Comparison of ENCODE assay signal across 17 cellular contexts in the genomic region with DNA sequence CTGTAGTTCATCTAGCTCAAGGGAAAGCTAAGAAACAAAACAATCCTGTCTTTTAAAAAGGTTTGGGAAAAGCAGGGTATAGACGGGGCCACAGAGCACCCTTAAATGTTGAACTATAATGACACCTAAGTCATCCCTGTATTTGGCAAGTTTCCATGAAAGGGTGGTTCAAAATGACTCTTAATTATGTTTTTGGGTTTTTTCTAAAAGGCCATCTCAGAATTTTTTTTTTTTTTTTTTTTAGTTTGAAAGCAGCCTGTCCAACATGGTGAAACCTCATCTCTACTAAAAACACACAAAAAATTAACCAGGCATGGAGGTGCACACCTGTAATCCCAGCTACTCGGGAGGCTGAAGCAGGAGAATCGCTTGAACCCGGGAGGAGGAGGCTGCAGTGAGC. TPM values are rescaled to one million over a fixed set of nuclear protein-coding genes. Genes with fewer than 3 reads are reported as not detected.
A peak's percentile ranks its signal among the peaks of the same experiment; 100 is the strongest.
DNase-seq lines count a peak whose midpoint lies in the region; ATAC-seq and TF ChIP-seq lines count a peak whose summit lies in the region.
"Had no signal": no experiment of that assay in that cellular context is flagged by ENCODE, and none has a peak within 500 bp of the region (broad histone marks: within the 10 kb centered on the region; RNA-seq: fewer than 3 reads in every experiment).

No MANE protein-coding gene starts in this region.

- H3K27ac ChIP-seq in HEK293 (ENCODE audit: extremely low read depth, low read depth, low read length) = no peak overlapping the region

- POLR2A ChIA-PET in HEK293 (lab: Yijun Ruan, JAX) = interaction anchor here (0.7 to 1.7 kb wide), 5 partner anchors 14 to 310 kb away, joined by 3 to 7 read pairs (median 6); no protein-coding TSS in a partner anchor
- POLR2A ChIA-PET in activated CD4-positive, alpha-beta memory T cell treated with anti-CD3 and anti-CD28 coated beads for 36 hours (lab: Charles Lee) = interaction anchor here (0.7 kb wide), 1 partner anchor 847 kb away, joined by 3 read pairs; no protein-coding TSS in a partner anchor

- peaks cover 46% of the 10 kb centered on the region for H3K4me1 Mint-ChIP-seq in activated CD8-positive, alpha-beta memory T cell treated with anti-CD3 and anti-CD28 coated beads, Interleukin-2, amount 10 ng/mL, durations not matched to agents 7 days and 5 days
- peaks cover 49% of the 10 kb centered on the region for H3K4me1 Mint-ChIP-seq in activated CD4-positive, alpha-beta memory T cell treated with anti-CD3 and anti-CD28 coated beads for 36 hours (ENCODE audit: low read depth)

- H3K9me3 ChIP-seq in HEK293 (ENCODE audit: control insufficient read depth, insufficient read depth, low read depth, low read length) = no peaks in the 10 kb centered on the region

- intact Hi-C loops in activated CD4-positive, alpha-beta memory T cell treated with anti-CD3 and anti-CD28 coated beads for 36 hours (cut with micrococcal nuclease) = loop anchor here (5.0 kb wide), 1 partner anchor 221 kb away; the partner anchor contains the start of genes ARID4B and GGPS1

- no peaks in the 10 kb centered on the region for H3K27me3 Mint-ChIP-seq in activated CD8-positive, alpha-beta memory T cell treated with anti-CD3 and anti-CD28 coated beads, Interleukin-2, amount 10 ng/mL, durations not matched to agents 7 days and 5 days
- no peaks in the 10 kb centered on the region for H3K27me3 Mint-ChIP-seq in activated CD4-positive, alpha-beta memory T cell treated with anti-CD3 and anti-CD28 coated beads for 36 hours

- ATAC-seq in activated CD8-positive, alpha-beta memory T cell treated with anti-CD3 and anti-CD28 coated beads, Interleukin-2, amount 10 ng/mL, durations not matched to agents 7 days and 5 days = no peak
- ATAC-seq: GM23338 had no signal

- no peaks in the 10 kb centered on the region for H3K4me1 ChIP-seq in HEK293 (ENCODE audit: control insufficient read depth, insufficient read depth, low read length)

- H3K4me3 ChIP-seq in HEK293 (ENCODE audit: low read depth, low read length) = no peak overlapping the region
- H3K4me3 ChIP-seq: GM23338 had no signal

- peaks cover 26 to 44% of the 10 kb centered on the region in 2 experiments for H3K36me3 ChIP-seq in HEK293 (ENCODE audit: control insufficient read depth in 2 of 2, insufficient read depth in 1 of 2, low read length in 2 of 2)

- DNase-seq in activated CD8-positive, alpha-beta memory T cell treated with anti-CD3 and anti-CD28 coated beads, Interleukin-2, amount 10 ng/mL, durations not matched to agents 7 days and 5 days = no peak
- DNase-seq in activated CD8-positive, alpha-beta memory T cell treated with anti-CD3 and anti-CD28 coated beads, Interleukin-2, amount 50 U/mL, for 48 hours = no peak
- DNase-seq in activated CD4-positive, alpha-beta memory T cell treated with anti-CD3 and anti-CD28 coated beads for 36 hours = no peak
- peak; percentile 5 for DNase-seq in ecto neural progenitor cell (ENCODE audit: low spot score)
- DNase-seq in NCI-H1417 (lab: John Stamatoyannopoulos, UW) = no peak
- no peak for DNase-seq in NCI-H2081 (lab: John Stamatoyannopoulos, UW)
- DNase-seq: AML-193, Calu3, DMS79 treated with DMSO at 0.1 percent for 48 hours, GDM1, HFFc6, NCI-H146, NCI-H446, NCI-H748 treated with DMSO at 0.1 percent for 48 hours, SHP77 had no signal

- peak overlapping the region; percentile 21 for H3K4me3 Mint-ChIP-seq in activated CD8-positive, alpha-beta memory T cell treated with anti-CD3 and anti-CD28 coated beads, Interleukin-2, amount 10 ng/mL, durations not matched to agents 7 days and 5 days
- H3K4me3 Mint-ChIP-seq in activated CD4-positive, alpha-beta memory T cell treated with anti-CD3 and anti-CD28 coated beads for 36 hours = no peak overlapping the region
- H3K4me3 Mint-ChIP-seq: GM23338, HFFc6 had no signal

- H3K27ac Mint-ChIP-seq in activated CD8-positive, alpha-beta memory T cell treated with anti-CD3 and anti-CD28 coated beads, Interleukin-2, amount 10 ng/mL, durations not matched to agents 7 days and 5 days = peak overlapping the region; percentile 67
- H3K27ac Mint-ChIP-seq in activated CD4-positive, alpha-beta memory T cell treated with anti-CD3 and anti-CD28 coated beads for 36 hours = peak overlapping the region; percentile 50
- H3K27ac Mint-ChIP-seq: GM23338 had no signal

- no peaks in the 10 kb centered on the region for H3K9me3 Mint-ChIP-seq in activated CD8-positive, alpha-beta memory T cell treated with anti-CD3 and anti-CD28 coated beads, Interleukin-2, amount 10 ng/mL, durations not matched to agents 7 days and 5 days (ENCODE audit: low read depth)
- H3K9me3 Mint-ChIP-seq in activated CD4-positive, alpha-beta memory T cell treated with anti-CD3 and anti-CD28 coated beads for 36 hours = no peaks in the 10 kb centered on the region
- H3K9me3 Mint-ChIP-seq: GM23338, HFFc6 had no signal

- H3K36me3 Mint-ChIP-seq in activated CD8-positive, alpha-beta memory T cell treated with anti-CD3 and anti-CD28 coated beads, Interleukin-2, amount 10 ng/mL, durations not matched to agents 7 days and 5 days = peaks cover 37% of the 10 kb centered on the region
- H3K36me3 Mint-ChIP-seq in activated CD4-positive, alpha-beta memory T cell treated with anti-CD3 and anti-CD28 coated beads for 36 hours = peaks cover 39% of the 10 kb centered on the region

- TF ChIP-seq CTCF in HEK293 (tag by site-specific recombination; IDR thresholded peaks at IDR 0.05) = no peak

- CTCF ChIA-PET in activated CD8-positive, alpha-beta memory T cell treated with anti-CD3 and anti-CD28 coated beads, Interleukin-2, amount 10 ng/mL, durations not matched to agents 7 days and 5 days (lab: Charles Lee) = interaction anchor here (0.9 to 9.5 kb wide), 6 partner anchors 13 to 620 kb away, joined by 3 to 73 read pairs (median 4); partner anchors contain the start of gene TOMM20
- CTCF ChIA-PET in HEK293 (lab: Yijun Ruan, JAX) = interaction anchor here (0.6 to 4.0 kb wide), 11 partner anchors 9 to 780 kb away, joined by 3 to 42 read pairs (median 4); no protein-coding TSS in a partner anchor
- CTCF ChIA-PET in activated CD4-positive, alpha-beta memory T cell treated with anti-CD3 and anti-CD28 coated beads for 36 hours (lab: Charles Lee) = interaction anchor here (0.6 to 5.1 kb wide), 4 partner anchors 13 to 309 kb away, joined by 3 to 52 read pairs (median 4); no protein-coding TSS in a partner anchor

TF ChIP-seq in HEK293, 187 proteins besides CTCF, POLR2A, EP300 and RAD21:
- TF ChIP-seq ZNF362 (tag by site-specific recombination; IDR thresholded peaks at IDR 0.05) (peak; percentile 89), ZNF350 (tag by site-specific recombination; IDR thresholded peaks at IDR 0.05) (no peak)

RNA-seq across cellular contexts. Expression of gene TOMM20, which starts 22.2 kb away (rescaled TPM):
- 10 to 100 TPM; 71.1 to 76.7 TPM for total RNA-seq in activated CD8-positive, alpha-beta memory T cell treated with anti-CD3 and anti-CD28 coated beads, Interleukin-2, amount 10 ng/mL, durations not matched to agents 7 days and 5 days
- 100 to 1,000 TPM; 127 to 142 TPM for total RNA-seq in activated CD4-positive, alpha-beta memory T cell treated with anti-CD3 and anti-CD28 coated beads for 36 hours

RNA-seq across cellular contexts. Expression of gene RBM34, which starts 54.6 kb away (rescaled TPM):
- 100 to 1,000 TPM; 111 to 116 TPM for total RNA-seq in activated CD8-positive, alpha-beta memory T cell treated with anti-CD3 and anti-CD28 coated beads, Interleukin-2, amount 10 ng/mL, durations not matched to agents 7 days and 5 days
- 100 to 1,000 TPM; 108 to 120 TPM for total RNA-seq in activated CD4-positive, alpha-beta memory T cell treated with anti-CD3 and anti-CD28 coated beads for 36 hours
